16 cellular contexts compared by ENCODE assay signal in the genomic region with DNA sequence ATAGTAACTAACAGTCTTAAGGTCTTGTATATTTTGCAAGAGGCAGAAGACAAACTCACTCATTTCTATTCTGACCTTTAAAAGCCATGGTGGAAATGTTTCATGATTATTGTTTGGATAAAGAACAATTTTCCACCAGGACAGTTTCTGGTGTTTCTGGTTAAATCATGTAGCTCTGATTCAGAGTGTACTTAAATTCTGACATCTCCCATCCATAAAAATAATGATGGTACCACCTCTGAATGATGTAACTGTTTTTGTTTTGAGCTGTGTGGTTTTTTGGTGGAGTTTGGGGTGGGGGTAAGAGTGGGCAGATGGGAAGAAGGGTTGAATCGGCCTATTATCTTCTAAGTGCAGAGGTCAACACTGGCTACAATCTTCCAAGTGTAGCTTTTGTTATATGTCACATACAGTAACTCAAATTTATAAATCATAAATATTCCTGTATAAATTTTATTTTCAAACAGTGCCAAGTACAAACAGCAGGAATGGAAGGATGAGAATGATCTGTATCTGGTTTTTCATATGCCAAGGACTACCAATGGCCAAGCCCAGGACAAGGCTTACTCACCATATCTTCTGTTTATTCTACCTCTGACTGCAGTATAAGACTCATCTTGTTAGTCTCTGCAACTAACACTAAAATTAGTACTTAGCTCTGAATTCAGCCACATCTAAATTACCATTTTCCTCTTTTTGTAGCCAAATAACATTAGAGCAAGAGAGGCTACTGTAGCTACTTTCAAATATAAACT.
DNase-seq lines count a peak whose midpoint lies in the region; ATAC-seq, FAIRE-seq and TF ChIP-seq lines count a peak whose summit lies in the region.
"Had no signal": no experiment of that assay in that cellular context is flagged by ENCODE, and none has a peak within 500 bp of the region (broad histone marks: within the 10 kb centered on the region; RNA-seq: fewer than 3 reads in every experiment).

No MANE protein-coding gene starts in this region.

- peak; percentile 58 for FAIRE-seq in H54 (lab: Jason Lieb, UNC)
- FAIRE-seq: G401.6 had no signal

- H3K36me3 Mint-ChIP-seq in activated naive CD8-positive, alpha-beta T cell treated with anti-CD3 and anti-CD28 coated beads for 36 hours: peaks cover 51% of the 10 kb centered on the region

- peaks cover 8% of the 10 kb centered on the region for H3K9me3 Mint-ChIP-seq in activated naive CD8-positive, alpha-beta T cell treated with anti-CD3 and anti-CD28 coated beads for 36 hours
- H3K9me3 Mint-ChIP-seq: CD14-positive monocyte, nephron progenitor cell had no signal

- H3K36me3 ChIP-seq in osteoblast (ENCODE audit: insufficient read depth, low read length): peaks cover 10% of the 10 kb centered on the region

- peaks cover 35% of the 10 kb centered on the region for H3K4me1 Mint-ChIP-seq in activated naive CD8-positive, alpha-beta T cell treated with anti-CD3 and anti-CD28 coated beads for 36 hours
- H3K4me1 Mint-ChIP-seq: nephron progenitor cell had no signal

- TF ChIP-seq CTCF in osteoblast (IDR thresholded peaks at IDR 0.05; ENCODE audit: extremely low read depth, low read depth, low read length): no peak

- DNase-seq in EH (ENCODE audit: low read depth) (peak; percentile 63), H54 (ENCODE audit: insufficient read length, low spot score) (no peak), osteoblast (ENCODE audit: insufficient read length, low spot score, missing footprints) (no peak), D341Med (ENCODE audit: low spot score) (no peak), NOMO-1 treated with DMSO at 0.1 percent for 48 hours (lab: John Stamatoyannopoulos, UW; ENCODE audit: unreplicated experiment) (no peak)
- no peak for DNase-seq in activated naive CD8-positive, alpha-beta T cell treated with anti-CD3 and anti-CD28 coated beads for 36 hours
- DNase-seq: effector CD4-positive, alpha-beta T cell; foreskin melanocyte; NCI-H1048; NCI-H2227 treated with DMSO at 0.1 percent for 48 hours; nephron progenitor cell; retina had no signal

- H3K27ac ChIP-seq in osteoblast (ENCODE audit: low read depth, low read length): peak overlapping the region; percentile 86

- peak overlapping the region; percentile 86 for H3K27ac Mint-ChIP-seq in activated naive CD8-positive, alpha-beta T cell treated with anti-CD3 and anti-CD28 coated beads for 36 hours
- H3K27ac Mint-ChIP-seq: nephron progenitor cell had no signal

- H4K20me1 ChIP-seq in osteoblast (ENCODE audit: insufficient read depth, low read length): no peaks in the 10 kb centered on the region

- H3K79me2 ChIP-seq in osteoblast (ENCODE audit: insufficient read depth, low read length): no peaks in the 10 kb centered on the region

- peaks cover 22% of the 10 kb centered on the region for H3K27me3 Mint-ChIP-seq in activated naive CD8-positive, alpha-beta T cell treated with anti-CD3 and anti-CD28 coated beads for 36 hours

- H3K4me1 ChIP-seq in osteoblast (ENCODE audit: insufficient read depth, low read length): peaks cover 36% of the 10 kb centered on the region

- no peaks in the 10 kb centered on the region for H3K27me3 ChIP-seq in osteoblast (ENCODE audit: insufficient read depth, low read length)

- no peak overlapping the region for H3K4me3 Mint-ChIP-seq in activated naive CD8-positive, alpha-beta T cell treated with anti-CD3 and anti-CD28 coated beads for 36 hours
- H3K4me3 Mint-ChIP-seq: CD14-positive monocyte, nephron progenitor cell had no signal

- H2AFZ ChIP-seq in osteoblast (ENCODE audit: low read length): no peak overlapping the region

- ATAC-seq in HG03378 (IDR thresholded peaks at IDR 0.05; ENCODE audit: unreplicated experiment) (no peak), HG03159 (IDR thresholded peaks at IDR 0.05; ENCODE audit: unreplicated experiment) (no peak)

- TF ChIP-seq POLR2A in H54 (IDR thresholded peaks at IDR 0.05; ENCODE audit: low read depth, low read length): no peak

- no peak overlapping the region for H3K4me3 ChIP-seq in osteoblast (ENCODE audit: insufficient read depth, low read length)

- peak overlapping the region; percentile 67 for H3K4me2 ChIP-seq in osteoblast (ENCODE audit: insufficient read depth, low read length)

- H3K9me3 ChIP-seq in osteoblast (ENCODE audit: low read depth, low read length): no peaks in the 10 kb centered on the region
